38 cellular contexts compared by ENCODE assay signal in the genomic region with DNA sequence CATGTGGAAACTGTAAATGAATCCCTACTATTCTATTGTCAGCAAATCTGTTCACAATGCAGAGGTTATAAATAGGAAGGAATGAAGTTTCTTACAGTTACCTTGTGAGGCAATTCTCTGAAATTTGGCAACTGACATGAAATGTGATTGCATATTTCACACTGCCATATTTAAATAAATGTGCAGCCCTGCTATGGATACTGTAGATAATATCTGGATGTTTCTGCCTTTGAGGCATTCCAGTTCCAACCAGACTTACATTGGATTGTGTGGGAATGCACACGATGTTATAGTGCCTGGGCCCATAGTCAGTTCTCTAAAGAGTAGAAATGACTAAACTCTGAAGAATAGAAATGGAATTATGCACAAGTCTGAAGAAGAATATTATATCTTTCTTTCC.
"Had no signal": no experiment of that assay in that cellular context is flagged by ENCODE, and none has a peak within 500 bp of the region (broad histone marks: within the 10 kb centered on the region; RNA-seq: fewer than 3 reads in every experiment).

No MANE protein-coding gene starts in this region.

- H3K27me3 ChIP-seq: adrenal gland, ascending aorta, breast epithelium, dorsolateral prefrontal cortex, esophagus muscularis mucosa, gastrocnemius medialis had no signal

- H3K4me1 ChIP-seq: breast epithelium, foreskin keratinocyte had no signal

- H3K36me3 Mint-ChIP-seq: activated CD8-positive, alpha-beta memory T cell treated with anti-CD3 and anti-CD28 coated beads, Interleukin-2, amount 10 ng/mL, durations not matched to agents 7 days and 5 days; activated naive CD8-positive, alpha-beta T cell treated with anti-CD3 and anti-CD28 coated beads for 36 hours had no signal

- H3K27me3 Mint-ChIP-seq: brain had no signal

- DNase-seq: activated B cell treated with CpG ODN at 0.5 μM for 24 hours; activated CD4-positive, alpha-beta T cell treated with anti-CD3 and anti-CD28 coated beads for 48 hours; activated CD4-positive, alpha-beta T cell treated with anti-CD3 and anti-CD28 coated beads, Interleukin-2, amount 50 U/mL, for 1 hour; activated CD4-positive, alpha-beta T cell treated with anti-CD3 and anti-CD28 coated beads, Interleukin-2, amount 50 U/mL, for 48 hours; activated CD8-positive, alpha-beta memory T cell treated with anti-CD3 and anti-CD28 coated beads, Interleukin-2, amount 10 ng/mL, durations not matched to agents 7 days and 5 days; activated CD8-positive, alpha-beta memory T cell treated with anti-CD3 and anti-CD28 coated beads, Interleukin-2, amount 50 U/mL, for 4 hours; activated CD8-positive, alpha-beta T cell treated with anti-CD3 and anti-CD28 coated beads, Interleukin-2, amount 10 ng/mL, durations not matched to agents 7 days and 5 days; activated effector memory CD4-positive, alpha-beta T cell treated with anti-CD3 and anti-CD28 coated beads, Interleukin-2, amount 50 U/mL, for 16 hours; activated naive CD4-positive, alpha-beta T cell treated with anti-CD3 and anti-CD28 coated beads for 36 hours; activated naive CD8-positive, alpha-beta T cell treated with anti-CD3 and anti-CD28 coated beads for 36 hours; activated naive CD8-positive, alpha-beta T cell treated with anti-CD3 and anti-CD28 coated beads, Interleukin-2, amount 50 U/mL, for 24 hours; activated T-cell treated with anti-CD3 and anti-CD28 coated beads, Interleukin-2, amount 50 U/mL, for 1 hour; activated T-cell treated with anti-CD3 and anti-CD28 coated beads, Interleukin-2, amount 50 U/mL, for 48 hours; adrenal gland; central memory CD4-positive, alpha-beta T cell; dorsolateral prefrontal cortex; effector memory CD4-positive, alpha-beta T cell; endodermal cell; erythroblast; foreskin keratinocyte; gastrocnemius medialis; glutamatergic neuron; heart left ventricle; T-helper 1 cell; T-helper 17 cell; T1000; WERI-Rb-1 had no signal

- H3K9me3 Mint-ChIP-seq: activated B cell treated with CpG ODN at 0.5 μM for 24 hours; activated naive CD4-positive, alpha-beta T cell treated with anti-CD3 and anti-CD28 coated beads for 36 hours; activated naive CD4-positive, alpha-beta T cell treated with anti-CD3 and anti-CD28 coated beads, Interleukin-2, amount 50 U/mL, for 24 hours; activated naive CD8-positive, alpha-beta T cell treated with anti-CD3 and anti-CD28 coated beads for 36 hours; activated naive CD8-positive, alpha-beta T cell treated with anti-CD3 and anti-CD28 coated beads, Interleukin-2, amount 50 U/mL, for 24 hours; activated T-helper 1 cell treated with anti-CD3 and anti-CD28 coated beads, Interleukin-12 subunit alpha, Interleukin-12 subunit beta, Interleukin-2, Interleukin-4 antibody, amounts not matched to agents 30 ng/mL and 10 ng/mL and 1 ng/mL, durations not matched to agents 14 hours and 24 hours and 36 hours; activated T-helper 2 cell treated with anti-CD3 and anti-CD28 coated beads, Interferon-gamma antibody, Interleukin-2, Interleukin-4, amounts not matched to agents 10 μg/mL and 5 μg/mL and 100 μg/mL, durations not matched to agents 14 hours and 24 hours and 36 hours; brain; dendritic cell treated with granulocyte-macrophage colony-stimulating factor and Interleukin-4, amounts not matched to agents 40 ng/mL and 50 ng/mL, for 4 days; endodermal cell; T-helper 2 cell treated with Interferon-gamma antibody and Interleukin-4, amounts not matched to agents 5 μg/mL and 100 μg/mL, for 36 hours had no signal

- H3K27ac Mint-ChIP-seq: activated B cell treated with CpG ODN at 0.5 μM for 24 hours; activated CD8-positive, alpha-beta memory T cell treated with anti-CD3 and anti-CD28 coated beads, Interleukin-2, amount 10 ng/mL, durations not matched to agents 7 days and 5 days; activated CD8-positive, alpha-beta T cell treated with anti-CD3 and anti-CD28 coated beads, Interleukin-2, amount 10 ng/mL, durations not matched to agents 7 days and 5 days; activated naive CD4-positive, alpha-beta T cell treated with anti-CD3 and anti-CD28 coated beads for 36 hours; activated naive CD4-positive, alpha-beta T cell treated with anti-CD3 and anti-CD28 coated beads, Interleukin-2, amount 50 U/mL, for 24 hours; activated naive CD8-positive, alpha-beta T cell treated with anti-CD3 and anti-CD28 coated beads for 36 hours; activated naive CD8-positive, alpha-beta T cell treated with anti-CD3 and anti-CD28 coated beads, Interleukin-2, amount 50 U/mL, for 24 hours; activated T-helper 1 cell treated with anti-CD3 and anti-CD28 coated beads, Interleukin-12 subunit alpha, Interleukin-12 subunit beta, Interleukin-2, Interleukin-4 antibody, amounts not matched to agents 30 ng/mL and 10 ng/mL and 1 ng/mL, durations not matched to agents 14 hours and 24 hours and 36 hours; activated T-helper 2 cell treated with anti-CD3 and anti-CD28 coated beads, Interferon-gamma antibody, Interleukin-2, Interleukin-4, amounts not matched to agents 10 μg/mL and 5 μg/mL and 100 μg/mL, durations not matched to agents 14 hours and 24 hours and 36 hours; dendritic cell treated with granulocyte-macrophage colony-stimulating factor and Interleukin-4, amounts not matched to agents 40 ng/mL and 50 ng/mL, for 4 days; endodermal cell; T-helper 17 cell; T-helper 2 cell treated with Interferon-gamma antibody and Interleukin-4, amounts not matched to agents 5 μg/mL and 100 μg/mL, for 36 hours had no signal

- H3K27ac ChIP-seq: adrenal gland, ascending aorta, breast epithelium, cardiac muscle cell, coronary artery, esophagus muscularis mucosa, foreskin keratinocyte, gastrocnemius medialis, heart left ventricle, WERI-Rb-1 had no signal

- H3K4me3 Mint-ChIP-seq: activated B cell treated with CpG ODN at 0.5 μM for 24 hours; activated CD8-positive, alpha-beta memory T cell treated with anti-CD3 and anti-CD28 coated beads, Interleukin-2, amount 10 ng/mL, durations not matched to agents 7 days and 5 days; activated CD8-positive, alpha-beta T cell treated with anti-CD3 and anti-CD28 coated beads, Interleukin-2, amount 10 ng/mL, durations not matched to agents 7 days and 5 days; activated naive CD4-positive, alpha-beta T cell treated with anti-CD3 and anti-CD28 coated beads for 36 hours; activated naive CD4-positive, alpha-beta T cell treated with anti-CD3 and anti-CD28 coated beads, Interleukin-2, amount 50 U/mL, for 24 hours; activated naive CD8-positive, alpha-beta T cell treated with anti-CD3 and anti-CD28 coated beads, Interleukin-2, amount 50 U/mL, for 24 hours; activated T-helper 1 cell treated with anti-CD3 and anti-CD28 coated beads, Interleukin-12 subunit alpha, Interleukin-12 subunit beta, Interleukin-2, Interleukin-4 antibody, amounts not matched to agents 30 ng/mL and 10 ng/mL and 1 ng/mL, durations not matched to agents 14 hours and 24 hours and 36 hours; dendritic cell treated with granulocyte-macrophage colony-stimulating factor and Interleukin-4, amounts not matched to agents 40 ng/mL and 50 ng/mL, for 4 days; endodermal cell; T-helper 17 cell; T-helper 2 cell treated with Interferon-gamma antibody and Interleukin-4, amounts not matched to agents 5 μg/mL and 100 μg/mL, for 36 hours had no signal

- H3K36me3 ChIP-seq: breast epithelium, cardiac muscle cell had no signal

- H3K4me1 Mint-ChIP-seq: activated CD8-positive, alpha-beta memory T cell treated with anti-CD3 and anti-CD28 coated beads, Interleukin-2, amount 10 ng/mL, durations not matched to agents 7 days and 5 days; activated naive CD4-positive, alpha-beta T cell treated with anti-CD3 and anti-CD28 coated beads, Interleukin-2, amount 50 U/mL, for 24 hours; activated naive CD8-positive, alpha-beta T cell treated with anti-CD3 and anti-CD28 coated beads for 36 hours; activated naive CD8-positive, alpha-beta T cell treated with anti-CD3 and anti-CD28 coated beads, Interleukin-2, amount 50 U/mL, for 24 hours; T-helper 17 cell had no signal

- H3K4me3 ChIP-seq: adrenal gland, ascending aorta, breast epithelium, cardiac muscle cell, coronary artery, dorsolateral prefrontal cortex, esophagus muscularis mucosa, gastrocnemius medialis, heart left ventricle had no signal

- H3K9me3 ChIP-seq: adrenal gland, ascending aorta, breast epithelium, esophagus muscularis mucosa, gastrocnemius medialis, heart left ventricle had no signal
